1 cellular context compared by ENCODE assay signal in genomic region chr2:121284424-121285076, GRCh38.
TF ChIP-seq lines count a peak whose summit lies in the region.

No MANE protein-coding gene starts in this region.

TF ChIP-seq in GM12878, 131 proteins besides CTCF, POLR2A, EP300 and RAD21 (continued from another document):
- no peak for TF ChIP-seq REST (IDR thresholded peaks at IDR 0.05; ENCODE audit: low read depth, low read length)
- TF ChIP-seq BCL11A (IDR thresholded peaks at IDR 0.05; ENCODE audit: low read depth, low read length) = no peak
- no peak for TF ChIP-seq BHLHE40 (IDR thresholded peaks at IDR 0.05; ENCODE audit: borderline replicate concordance in 1 of 2, low read depth in 2 of 2, low read length in 1 of 2)
- TF ChIP-seq ELK1 (IDR thresholded peaks at IDR 0.05; ENCODE audit: low read depth, low read length) = no peak
- no peak for TF ChIP-seq ZNF622 (IDR thresholded peaks at IDR 0.05)
- no peak for TF ChIP-seq SMARCA5 (IDR thresholded peaks at IDR 0.05)
- TF ChIP-seq LARP7 (IDR thresholded peaks at IDR 0.05) = no peak
- TF ChIP-seq SPI1 (IDR thresholded peaks at IDR 0.05; ENCODE audit: borderline replicate concordance, insufficient read depth, low read depth, low read length) = no peak
- no peak for TF ChIP-seq JUNB (IDR thresholded peaks at IDR 0.05)
- no peak for TF ChIP-seq KDM1A (IDR thresholded peaks at IDR 0.05; ENCODE audit: borderline replicate concordance)
- TF ChIP-seq RFX5 (IDR thresholded peaks at IDR 0.05; ENCODE audit: low read depth, low read length) = no peak
- TF ChIP-seq STAT1 (conservative IDR thresholded peaks at IDR 0.05) = no peak
- no peak for TF ChIP-seq NFYA (IDR thresholded peaks at IDR 0.05; ENCODE audit: borderline replicate concordance, low read depth, low read length)
- TF ChIP-seq JUND (IDR thresholded peaks at IDR 0.05; ENCODE audit: low read depth, low read length) = no peak
- no peak for TF ChIP-seq ATF3 (IDR thresholded peaks at IDR 0.05; ENCODE audit: borderline replicate concordance, extremely low read depth, low read depth, low read length)
- no peak for TF ChIP-seq NR2C1 (IDR thresholded peaks at IDR 0.05)
- no peak for TF ChIP-seq FOS (IDR thresholded peaks at IDR 0.05; ENCODE audit: borderline replicate concordance, extremely low read depth, insufficient read length)
- no peak for TF ChIP-seq ATF2 (IDR thresholded peaks at IDR 0.05; ENCODE audit: low read length)
